Comparison of ENCODE assay signal across 1 cellular context in the genomic region with DNA sequence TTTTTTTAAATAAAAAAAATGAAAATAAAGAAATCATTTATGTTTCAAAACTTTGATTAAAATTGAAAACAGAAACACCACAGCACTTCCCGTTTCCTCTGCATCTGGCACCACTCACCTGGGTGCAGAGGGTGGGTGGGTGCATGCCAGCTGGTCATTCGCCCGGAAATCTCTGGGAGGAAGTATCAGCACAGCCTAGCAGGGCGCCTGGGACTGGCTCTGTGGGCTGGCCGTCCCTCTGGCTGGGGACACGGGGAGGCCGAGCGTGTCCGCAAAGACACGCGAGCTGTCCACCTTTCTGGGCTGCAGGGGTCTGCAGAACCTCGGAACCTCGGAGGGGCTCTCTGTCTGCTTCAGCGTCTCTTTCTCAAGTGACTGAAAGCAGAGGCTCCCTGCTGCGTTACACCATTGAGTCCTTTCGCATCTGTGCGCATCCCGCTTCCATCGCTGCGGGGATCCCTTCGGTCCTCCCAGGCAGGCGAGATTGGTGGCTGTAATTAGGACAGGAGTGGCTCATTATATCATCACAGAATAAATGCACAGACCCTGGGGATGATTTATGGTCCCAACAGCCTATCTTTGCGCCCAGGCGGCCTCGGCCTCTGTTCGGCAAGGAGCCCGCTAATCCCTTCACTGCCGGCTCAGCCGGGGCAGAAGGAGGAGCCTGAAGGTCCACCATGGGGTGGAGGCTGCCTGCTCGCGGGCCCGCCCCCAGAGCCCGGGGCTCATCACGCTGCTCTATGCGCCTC.
TF ChIP-seq lines count a peak whose summit lies in the region.

No MANE protein-coding gene starts in this region.

TF ChIP-seq in IMR-90, 13 proteins besides CTCF, POLR2A, EP300 and RAD21 (continued from another document):
- TF ChIP-seq MXI1 (IDR thresholded peaks at IDR 0.05; ENCODE audit: borderline replicate concordance, low read depth, low read length) = no peak
- no peak for TF ChIP-seq SMC3 (IDR thresholded peaks at IDR 0.05; ENCODE audit: low read depth, low read length)
